ENCODE assay signal across 21 cellular contexts in the genomic region with DNA sequence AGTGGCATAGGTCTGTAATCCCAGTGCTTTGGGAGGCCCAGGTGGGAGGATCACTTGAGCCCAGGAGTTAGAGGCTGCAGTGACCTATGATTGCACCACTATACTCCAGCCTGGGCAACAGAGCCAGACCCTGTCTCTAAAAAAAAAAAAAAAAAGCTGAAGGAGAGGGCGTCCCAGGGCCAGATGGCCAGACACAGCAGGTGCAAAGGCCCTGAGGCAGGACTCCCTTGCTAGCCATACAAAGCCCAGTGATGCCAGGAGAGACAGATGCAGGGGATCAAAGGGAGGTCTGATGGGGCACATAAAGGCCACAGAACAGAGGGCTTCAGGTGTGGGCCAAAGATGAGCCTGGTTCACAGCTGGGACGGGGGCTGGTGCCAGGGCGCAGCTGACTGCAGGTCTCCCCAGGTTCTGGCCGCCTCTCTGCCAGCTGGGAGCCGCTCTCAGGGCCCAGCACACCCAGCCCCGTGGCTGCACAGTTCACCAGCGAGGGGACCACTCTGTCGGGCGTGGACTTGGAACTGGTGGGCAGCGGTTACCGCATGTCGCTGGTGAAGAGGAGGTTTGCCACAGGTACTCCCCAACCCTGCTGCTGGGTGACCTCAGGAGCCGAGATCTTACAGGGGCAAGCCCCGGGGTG. TPM values are rescaled to one million over a fixed set of nuclear protein-coding genes. Genes with fewer than 3 reads are reported as not detected.
DNase-seq lines count a peak whose midpoint lies in the region; ATAC-seq, FAIRE-seq and TF ChIP-seq lines count a peak whose summit lies in the region.
"Had no signal": no experiment of that assay in that cellular context is flagged by ENCODE, and none has a peak within 500 bp of the region (broad histone marks: within the 10 kb centered on the region; RNA-seq: fewer than 3 reads in every experiment).

No MANE protein-coding gene starts in this region.

- H3K36me3 ChIP-seq in K562 (ENCODE audit: control insufficient read depth, insufficient read depth, low read length) = peaks cover 27% of the 10 kb centered on the region; the same call in 2 of the 3 replicates
- H3K36me3 ChIP-seq: BE2C had no signal

- no peak overlapping the region for H3K27ac Mint-ChIP-seq in natural killer cell
- no peak overlapping the region for H3K27ac Mint-ChIP-seq in natural killer cell treated with Interleukin-12 subunit alpha and Interleukin-12 subunit beta and Interleukin-15 and Interleukin-18, amount 100 ng/mL, for 72 hours
- H3K27ac Mint-ChIP-seq in stimulated activated naive B cell treated with anti-CD40 and anti-IgM and Interleukin-4, amounts not matched to agents 10 μg/mL and 1 μg/mL and 100 μg/mL, for 72 hours = peak overlapping the region; percentile 9
- H3K27ac Mint-ChIP-seq: CD4-positive, CD25-positive, alpha-beta regulatory T cell; GM23338; HFFc6 had no signal

- H3K79me2 ChIP-seq in K562 (ENCODE audit: control insufficient read depth, insufficient read depth, low read length) = no peaks in the 10 kb centered on the region

- no peak for TF ChIP-seq EP300 in K562 (IDR thresholded peaks at IDR 0.05; ENCODE audit: low read length)

- in situ Hi-C loops in K562 (cut with MboI) = no loop called here

- no peaks in the 10 kb centered on the region for H3K27me3 ChIP-seq in K562 (ENCODE audit: control insufficient read depth in 2 of 2, insufficient read depth in 2 of 2, low read length in 2 of 2)
- H3K27me3 ChIP-seq: BE2C had no signal

- H3K27ac ChIP-seq in K562 (ENCODE audit: extremely low read depth, low read depth, low read length) = no peak overlapping the region

- CTCF ChIA-PET in K562 (lab: Yijun Ruan, JAX; ENCODE audit: low intra/inter-chr PET ratio) = no interaction called here

- peak overlapping the region; percentile 17 for H3K4me3 Mint-ChIP-seq in natural killer cell
- no peak overlapping the region for H3K4me3 Mint-ChIP-seq in natural killer cell treated with Interleukin-12 subunit alpha and Interleukin-12 subunit beta and Interleukin-15 and Interleukin-18, amount 100 ng/mL, for 72 hours
- no peak overlapping the region for H3K4me3 Mint-ChIP-seq in stimulated activated naive B cell treated with anti-CD40 and anti-IgM and Interleukin-4, amounts not matched to agents 10 μg/mL and 1 μg/mL and 100 μg/mL, for 72 hours
- H3K4me3 Mint-ChIP-seq: CD4-positive, CD25-positive, alpha-beta regulatory T cell; GM23338; HFFc6 had no signal

- no peak overlapping the region for H3K9ac ChIP-seq in K562 (ENCODE audit: insufficient read depth in 1 of 2, low read depth in 2 of 2, low read length in 2 of 2)

- no peak overlapping the region for H3K4me3 ChIP-seq in K562
- H3K4me3 ChIP-seq: GM23338 had no signal

- H3K9me3 ChIP-seq in K562 (replicated peaks; ENCODE audit: control insufficient read depth, insufficient read depth, low read depth, low read length) = no peaks in the 10 kb centered on the region
- H3K9me3 ChIP-seq: BE2C, Caco-2 had no signal

- 92% methylated on average over 10 of the region's 14 CpGs for WGBS in K562 (ENCODE audit: insufficient coverage, low coverage, missing lambda C conversion rate)

- H2AFZ ChIP-seq in K562 (ENCODE audit: low read depth, low read length) = no peak overlapping the region
- H2AFZ ChIP-seq: GM23338 had no signal

- TF ChIP-seq POLR2A in K562 (conservative IDR thresholded peaks at IDR 0.05) = no peak

- H4K20me1 ChIP-seq in K562 (replicated peaks; ENCODE audit: control insufficient read depth, insufficient read depth, low read length) = 0 out of 2 replicates have a peak, but pooled peaks cover 7% of the 10 kb centered on the region

- H3K9me1 ChIP-seq in K562 (ENCODE audit: control insufficient read depth, insufficient read depth, low read length) = no peaks in the 10 kb centered on the region

- FAIRE-seq in K562 (lab: Jason Lieb, UNC) = no peak
- FAIRE-seq: D721Med, H54, HTR-8/SVneo had no signal

- no peak for TF ChIP-seq CTCF in natural killer cell (IDR thresholded peaks at IDR 0.05)
- no peak for TF ChIP-seq CTCF in K562 (IDR thresholded peaks at IDR 0.05 in 2 of 3, conservative IDR thresholded peaks at IDR 0.05 in 1 of 3; ENCODE audit: insufficient read depth in 2 of 3, low read depth in 1 of 3, low read length in 3 of 3)

- H3K9me3 Mint-ChIP-seq in natural killer cell = no peaks in the 10 kb centered on the region
- no peaks in the 10 kb centered on the region for H3K9me3 Mint-ChIP-seq in natural killer cell treated with Interleukin-12 subunit alpha and Interleukin-12 subunit beta and Interleukin-15 and Interleukin-18, amount 100 ng/mL, for 72 hours
- H3K9me3 Mint-ChIP-seq in stimulated activated naive B cell treated with anti-CD40 and anti-IgM and Interleukin-4, amounts not matched to agents 10 μg/mL and 1 μg/mL and 100 μg/mL, for 72 hours = peaks cover 0 to 1% of the 10 kb centered on the region in 2 donors
- H3K9me3 Mint-ChIP-seq: CD4-positive, CD25-positive, alpha-beta regulatory T cell; GM23338; HFFc6 had no signal

- no TSS peak for BruUV-seq in K562 (replicated peaks; lab: Mats Ljungman, UMichigan)

- intact Hi-C loops in natural killer cell (cut with micrococcal nuclease) = no loop called here
- intact Hi-C loops in K562 (cut with micrococcal nuclease) = no loop called here

- peaks cover 5 to 14% of the 10 kb centered on the region in 2 donors for H3K4me1 Mint-ChIP-seq in natural killer cell
- H3K4me1 Mint-ChIP-seq in natural killer cell treated with Interleukin-12 subunit alpha and Interleukin-12 subunit beta and Interleukin-15 and Interleukin-18, amount 100 ng/mL, for 72 hours (ENCODE audit: low read depth in 2 of 2) = peaks cover 13 to 20% of the 10 kb centered on the region in 2 donors
- peaks cover 19 to 20% of the 10 kb centered on the region in 2 donors for H3K4me1 Mint-ChIP-seq in stimulated activated naive B cell treated with anti-CD40 and anti-IgM and Interleukin-4, amounts not matched to agents 10 μg/mL and 1 μg/mL and 100 μg/mL, for 72 hours

- TF ChIP-seq RAD21 in K562 (CRISPR knock-in tag; conservative IDR thresholded peaks at IDR 0.05 in 1 of 2, IDR thresholded peaks at IDR 0.05 in 1 of 2) = no peak

- POLR2A ChIA-PET in K562 (lab: Yijun Ruan, JAX) = no interaction called here

- ATAC-seq in natural killer cell = no peak
- no peak for ATAC-seq in natural killer cell treated with Interleukin-12 subunit alpha and Interleukin-12 subunit beta and Interleukin-15 and Interleukin-18, amount 100 ng/mL, for 72 hours
- no peak for ATAC-seq in K562
- ATAC-seq in stimulated activated naive B cell treated with anti-CD40 and anti-IgM and Interleukin-4, amounts not matched to agents 10 μg/mL and 1 μg/mL and 100 μg/mL, for 72 hours (replicated peaks) = no peak
- ATAC-seq: GM23338 had no signal

- no peaks in the 10 kb centered on the region for H3K36me3 Mint-ChIP-seq in natural killer cell
- H3K36me3 Mint-ChIP-seq in natural killer cell treated with Interleukin-12 subunit alpha and Interleukin-12 subunit beta and Interleukin-15 and Interleukin-18, amount 100 ng/mL, for 72 hours = peaks cover 3% of the 10 kb centered on the region
- peaks cover 41 to 47% of the 10 kb centered on the region in 2 donors for H3K36me3 Mint-ChIP-seq in stimulated activated naive B cell treated with anti-CD40 and anti-IgM and Interleukin-4, amounts not matched to agents 10 μg/mL and 1 μg/mL and 100 μg/mL, for 72 hours

- H3K4me1 ChIP-seq in K562 (replicated peaks in 1 of 2; ENCODE audit: control insufficient read depth in 2 of 2, insufficient read depth in 2 of 2, low read length in 2 of 2) = peaks cover 6 to 10% of the 10 kb centered on the region in 2 experiments; a peak in 3 of 5 replicates
- H3K4me1 ChIP-seq: Caco-2 had no signal

- no peak overlapping the region for H3K4me2 ChIP-seq in K562 (ENCODE audit: insufficient read depth, low read length)
- H3K4me2 ChIP-seq: GM23338 had no signal

- no peaks in the 10 kb centered on the region for H3K27me3 Mint-ChIP-seq in natural killer cell (ENCODE audit: low read depth in 2 of 2)
- H3K27me3 Mint-ChIP-seq in natural killer cell treated with Interleukin-12 subunit alpha and Interleukin-12 subunit beta and Interleukin-15 and Interleukin-18, amount 100 ng/mL, for 72 hours = no peaks in the 10 kb centered on the region
- H3K27me3 Mint-ChIP-seq in stimulated activated naive B cell treated with anti-CD40 and anti-IgM and Interleukin-4, amounts not matched to agents 10 μg/mL and 1 μg/mL and 100 μg/mL, for 72 hours = no peaks in the 10 kb centered on the region
- H3K27me3 Mint-ChIP-seq: CD4-positive, CD25-positive, alpha-beta regulatory T cell had no signal

- DNase-seq in natural killer cell = no peak
- DNase-seq in natural killer cell treated with Interleukin-12 subunit alpha and Interleukin-12 subunit beta and Interleukin-15 and Interleukin-18, amount 100 ng/mL, for 72 hours (ENCODE audit: low spot score) = no peak
- peak; percentile 38 for DNase-seq in NCI-H69 (lab: John Stamatoyannopoulos, UW)
- DNase-seq in K562 (ENCODE audit: extremely low read depth in 1 of 4, low spot score in 3 of 4) = no peak
- DNase-seq in stimulated activated naive B cell treated with anti-CD40 and anti-IgM and Interleukin-4, amounts not matched to agents 10 μg/mL and 1 μg/mL and 100 μg/mL, for 72 hours = no peak
- no peak for DNase-seq in AG08396 (ENCODE audit: low spot score)
- no peak for DNase-seq in SIG-M5 (lab: John Stamatoyannopoulos, UW)
- DNase-seq: BE2C; C1 segment of cervical spinal cord; Caco-2; CD4-positive, CD25-positive, alpha-beta regulatory T cell; DMS79 treated with DMSO at 0.1 percent for 48 hours; GF-D8; HCEC 1CT; HFFc6; IMR-90 had no signal

RNA-seq across cellular contexts. Expression of a gene that starts 7.5 kb away (rescaled TPM):
- total RNA-seq in natural killer cell (not detected), K562 (2014; rRNA removed) (not detected in 2 replicates), K562 (2014; rRNA removed; fragmentation: Illumina TruSeq; extraction: Trizol) (not detected in 2 replicates), K562 (2015; rRNA removed; fragmentation: Illumina TruSeq; extraction: Trizol) (0.07 TPM in 1 of 2 replicates, not detected in the other), K562 (2021) (0.11 TPM in 1 of 2 replicates, not detected in the other)
- total RNA-seq in natural killer cell treated with Interleukin-12 subunit alpha and Interleukin-12 subunit beta and Interleukin-15 and Interleukin-18, amount 100 ng/mL, for 72 hours = not detected
- total RNA-seq in K562 (2011; cell fraction: chromatin; rRNA removed; ENCODE audit: low replicate concordance) = 0.30 TPM in 1 of 2 replicates, not detected in the other
- total RNA-seq in K562 (2011; cell fraction: nucleolus; rRNA removed) = 0.13 and 0.33 TPM in 2 replicates
- total RNA-seq in K562 (2011; cell fraction: nucleoplasm; rRNA removed) = 0.29 TPM in 1 of 2 replicates, not detected in the other
- polyA plus RNA-seq in K562 (2011; rRNA removed) (0.03 and 0.06 TPM in 2 replicates), K562 (2014; fragmentation: Illumina TruSeq; extraction: Trizol) (0.08 TPM in 1 of 2 replicates, not detected in the other), K562 (2014; fragmentation: Nextera tagmentation; extraction: Ambion mirVana) (not detected), K562 (2014; rRNA removed) (not detected in 2 replicates)
- 0.04 and 0.18 TPM in 2 replicates for polyA plus RNA-seq in K562 (2011; cell fraction: cytosol; rRNA removed)
- polyA plus RNA-seq in K562 (2011; cell fraction: nucleus; rRNA removed) = 0.28 TPM in 1 of 2 replicates, not detected in the other
- 0.10 and 0.47 TPM in 2 replicates for polyA plus RNA-seq in K562 (2012)
- polyA minus RNA-seq in K562 (2011; rRNA and poly(A)+ RNA removed) = 0.09 TPM in 1 of 2 replicates, not detected in the other
- polyA minus RNA-seq in K562 (2011; cell fraction: cytosol; rRNA and poly(A)+ RNA removed) = not detected in 2 replicates
- polyA minus RNA-seq in K562 (2011; cell fraction: nucleus; rRNA and poly(A)+ RNA removed) = not detected in 2 replicates
- total RNA-seq: A172, HFFc6, IMR-90 had no signal
- polyA plus RNA-seq: IMR-90 had no signal

RNA-seq across cellular contexts. Expression of a gene that starts 33.9 kb away (rescaled TPM):
- total RNA-seq in natural killer cell (1 to 10 TPM; 1.5 to 2.9 (median 1.7) TPM), K562 (2014; rRNA removed) (not detected in 2 replicates), K562 (2014; rRNA removed; fragmentation: Illumina TruSeq; extraction: Trizol) (not detected in 2 replicates), K562 (2015; rRNA removed; fragmentation: Illumina TruSeq; extraction: Trizol) (not detected in 2 replicates), K562 (2021) (not detected in 2 replicates)
- total RNA-seq in natural killer cell treated with Interleukin-12 subunit alpha and Interleukin-12 subunit beta and Interleukin-15 and Interleukin-18, amount 100 ng/mL, for 72 hours = 10 to 100 TPM in 1 of 2 donors, 1 to 10 TPM in 1; 9.1 to 12.0 TPM
- total RNA-seq in K562 (2011; cell fraction: chromatin; rRNA removed; ENCODE audit: low replicate concordance) = not detected in 2 replicates
- not detected in 2 replicates for total RNA-seq in K562 (2011; cell fraction: nucleolus; rRNA removed)
- not detected in 2 replicates for total RNA-seq in K562 (2011; cell fraction: nucleoplasm; rRNA removed)
- polyA plus RNA-seq in K562 (2011; rRNA removed) (not detected in 2 replicates), K562 (2014; fragmentation: Illumina TruSeq; extraction: Trizol) (not detected in 2 replicates), K562 (2014; fragmentation: Nextera tagmentation; extraction: Ambion mirVana) (not detected), K562 (2014; rRNA removed) (not detected in 2 replicates)
- not detected in 2 replicates for polyA plus RNA-seq in K562 (2011; cell fraction: cytosol; rRNA removed)
- polyA plus RNA-seq in K562 (2011; cell fraction: nucleus; rRNA removed) = not detected in 2 replicates
- polyA plus RNA-seq in K562 (2012) = not detected in 2 replicates
- polyA minus RNA-seq in K562 (2011; rRNA and poly(A)+ RNA removed) = not detected in 2 replicates
- polyA minus RNA-seq in K562 (2011; cell fraction: cytosol; rRNA and poly(A)+ RNA removed) = not detected in 2 replicates
- not detected in 2 replicates for polyA minus RNA-seq in K562 (2011; cell fraction: nucleus; rRNA and poly(A)+ RNA removed)
- total RNA-seq: A172, Caco-2, GM23338, HFFc6, IMR-90 had no signal
- polyA plus RNA-seq: IMR-90 had no signal

RNA-seq across cellular contexts. Expression of a gene that starts 36.1 kb away (rescaled TPM):
- total RNA-seq in natural killer cell (10 to 100 TPM; 56.1 to 67.7 (median 66.5) TPM), K562 (2014; rRNA removed) (25.4 and 33.0 TPM in 2 replicates), K562 (2014; rRNA removed; fragmentation: Illumina TruSeq; extraction: Trizol) (9.2 and 14.3 TPM in 2 replicates), K562 (2015; rRNA removed; fragmentation: Illumina TruSeq; extraction: Trizol) (18.1 and 18.3 TPM in 2 replicates), K562 (2021) (51.9 and 58.9 TPM in 2 replicates)
- total RNA-seq in natural killer cell treated with Interleukin-12 subunit alpha and Interleukin-12 subunit beta and Interleukin-15 and Interleukin-18, amount 100 ng/mL, for 72 hours = 10 to 100 TPM; 28.6 to 71.0 TPM
- total RNA-seq in K562 (2011; cell fraction: chromatin; rRNA removed; ENCODE audit: low replicate concordance) = 225 and 536 TPM in 2 replicates
- total RNA-seq in K562 (2011; cell fraction: nucleolus; rRNA removed) = 220 and 237 TPM in 2 replicates
- 234 and 250 TPM in 2 replicates for total RNA-seq in K562 (2011; cell fraction: nucleoplasm; rRNA removed)
- polyA plus RNA-seq in K562 (2011; rRNA removed) (9.3 and 19.3 TPM in 2 replicates), K562 (2014; fragmentation: Illumina TruSeq; extraction: Trizol) (24.2 and 32.6 TPM in 2 replicates), K562 (2014; fragmentation: Nextera tagmentation; extraction: Ambion mirVana) (under 1 TPM; 0.21 to 0.67 TPM), K562 (2014; rRNA removed) (26.6 and 28.7 TPM in 2 replicates)
- polyA plus RNA-seq in K562 (2011; cell fraction: cytosol; rRNA removed) = 9.1 and 14.7 TPM in 2 replicates
- polyA plus RNA-seq in K562 (2011; cell fraction: nucleus; rRNA removed) = 80.2 and 106 TPM in 2 replicates
- polyA plus RNA-seq in K562 (2012) = 31.6 and 56.4 TPM in 2 replicates
- 45.3 and 55.3 TPM in 2 replicates for polyA minus RNA-seq in K562 (2011; rRNA and poly(A)+ RNA removed)
- polyA minus RNA-seq in K562 (2011; cell fraction: cytosol; rRNA and poly(A)+ RNA removed) = 28.8 and 38.7 TPM in 2 replicates
- polyA minus RNA-seq in K562 (2011; cell fraction: nucleus; rRNA and poly(A)+ RNA removed) = 95.9 and 141 TPM in 2 replicates
